8 cellular contexts compared by ENCODE assay signal in the genomic region with DNA sequence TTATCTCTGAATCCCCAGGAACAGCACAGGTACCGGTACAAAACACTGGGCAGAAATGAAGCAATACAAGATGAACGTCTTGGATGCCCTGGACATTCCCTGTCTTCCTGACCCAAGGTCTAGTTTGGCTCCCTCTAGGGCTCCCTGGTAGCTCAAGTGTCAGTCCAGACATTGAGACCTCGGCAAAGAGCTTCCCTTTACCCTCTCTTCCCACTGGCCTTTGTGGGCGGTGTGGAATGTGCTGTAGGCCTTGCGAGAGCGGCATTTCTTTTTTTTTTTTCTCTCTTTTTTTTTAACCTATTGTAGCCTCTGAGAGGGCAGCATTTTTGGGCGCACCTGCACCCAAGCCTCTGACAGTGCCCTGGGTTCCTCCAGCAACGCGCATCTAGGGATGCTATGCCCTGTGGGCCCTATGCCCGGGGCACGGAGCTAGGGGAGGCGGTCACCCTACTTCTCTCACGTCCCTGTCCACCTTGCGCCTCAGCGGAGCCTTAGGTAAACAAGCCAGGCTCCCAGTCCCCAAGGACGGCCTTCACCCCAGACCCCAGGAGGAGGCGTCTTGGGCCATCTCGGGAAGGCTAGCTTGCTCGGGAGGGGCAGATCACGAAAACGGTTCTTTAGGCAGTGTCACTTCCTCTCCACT. TPM values are rescaled to one million over a fixed set of nuclear protein-coding genes. Genes with fewer than 3 reads are reported as not detected.
DNase-seq lines count a peak whose midpoint lies in the region; ATAC-seq, FAIRE-seq and TF ChIP-seq lines count a peak whose summit lies in the region.

No MANE protein-coding gene starts in this region.

- H3K4me1 ChIP-seq in A549 (peaks cover 26% of the 10 kb centered on the region), HAP-1 (peaks cover 18% of the 10 kb centered on the region), adrenal gland (replicated peaks in 1 of 2) (peaks cover 37 to 80% of the 10 kb centered on the region in 2 donors), suprapubic skin (peaks cover 79% of the 10 kb centered on the region)

- TF ChIP-seq POLR2A in A549 (IDR thresholded peaks at IDR 0.05; ENCODE audit: low read length), result no peak
- no peak for TF ChIP-seq POLR2A in adrenal gland (IDR thresholded peaks at IDR 0.05)
- TF ChIP-seq POLR2A in suprapubic skin (IDR thresholded peaks at IDR 0.05), result no peak

- in situ Hi-C loops in HAP-1 (cut with MboI; ENCODE audit: low sequenced_read_pairs), result no loop called here

- CTCF ChIA-PET in A549 (lab: Yijun Ruan, JAX), result interaction anchor here (0.5 to 3.8 kb wide), 11 partner anchors 9 to 878 kb away, joined by 3 to 17 read pairs (median 4); no protein-coding TSS in a partner anchor

- TF ChIP-seq CTCF in A549 (IDR thresholded peaks at IDR 0.05), result no peak
- TF ChIP-seq CTCF in adrenal gland (IDR thresholded peaks at IDR 0.05), result no peak
- no peak for TF ChIP-seq CTCF in suprapubic skin (IDR thresholded peaks at IDR 0.05)

- intact Hi-C loops in adrenal gland (cut with DNase I), result no loop called here

- no peaks in the 10 kb centered on the region for H3K27me3 ChIP-seq in HAP-1 (ENCODE audit: low read depth)
- no peaks in the 10 kb centered on the region for H3K27me3 ChIP-seq in adrenal gland
- no peaks in the 10 kb centered on the region for H3K27me3 ChIP-seq in suprapubic skin

- DNase-seq in A549 (ENCODE audit: low read depth in 1 of 2, low spot score in 1 of 2), result peak in 1 of 2 experiments; percentile 23
- no peak for DNase-seq in HAP-1 (ENCODE audit: low spot score in 2 of 2)
- DNase-seq in adrenal gland, result no peak
- DNase-seq in islet precursor cell, result peak; percentile 88
- DNase-seq in suprapubic skin (ENCODE audit: low spot score in 2 of 2), result no peak
- DNase-seq in OCI-M1 (lab: John Stamatoyannopoulos, UW), result no peak
- DNase-seq in kidney glomerular epithelial cell (lab: John Stamatoyannopoulos, UW), result no peak

- peak overlapping the region; percentile 88 to 94 for H3K27ac ChIP-seq in A549
- peak overlapping the region in 4 of 5 donors; percentile 87 to 99 (median 98) for H3K27ac ChIP-seq in adrenal gland
- H3K27ac ChIP-seq in suprapubic skin, result peak overlapping the region; percentile 95

- WGBS in A549 (ENCODE audit: missing lambda C conversion rate), result 85% methylated on average over 19 of the region's 21 CpGs
- WGBS in adrenal gland, 4 donors, result 31 to 55% (median 41%) methylated on average over 7 to 21 of the region's 21 CpGs
- WGBS in suprapubic skin, result 39% methylated on average over 15 of the region's 21 CpGs

- no peak for FAIRE-seq in A549 (lab: Jason Lieb, UNC)

- H3K9me3 ChIP-seq in A549 (no peaks in the 10 kb centered on the region), HAP-1 (no peaks in the 10 kb centered on the region), adrenal gland (replicated peaks in 1 of 3) (no peaks in the 10 kb centered on the region), suprapubic skin (no peaks in the 10 kb centered on the region)

- no peak for TF ChIP-seq RAD21 in A549 (conservative IDR thresholded peaks at IDR 0.05 in 1 of 2, IDR thresholded peaks at IDR 0.05 in 1 of 2)

- ATAC-seq in A549, result peak in 1 of 2 experiments; percentile 16; a peak in 3 of 6 replicates
- ATAC-seq in HG02973 (IDR thresholded peaks at IDR 0.05; ENCODE audit: unreplicated experiment), result no peak

- H3K4me2 ChIP-seq in A549, result peak overlapping the region; percentile 70

- TF ChIP-seq EP300 in A549 (IDR thresholded peaks at IDR 0.05) (no peak), suprapubic skin (IDR thresholded peaks at IDR 0.05) (no peak)

- H3K4me3 ChIP-seq in A549 (peak overlapping the region; percentile 96; the same call in 2 of the 3 replicates), HAP-1 (peak overlapping the region; percentile 49; the same call in 1 of the 2 replicates), adrenal gland (peak overlapping the region in 1 of 4 donors; percentile 88), suprapubic skin (peak overlapping the region; percentile 84)

- H3K36me3 ChIP-seq in HAP-1 (replicated peaks) (peaks cover 3% of the 10 kb centered on the region; the same call in 1 of the 2 replicates), adrenal gland (replicated peaks in 1 of 2) (no peaks in the 10 kb centered on the region), suprapubic skin (peaks cover under 1% of the 10 kb centered on the region)

- POLR2A ChIA-PET in A549 (lab: Yijun Ruan, JAX), result interaction anchor here (1.7 to 2.0 kb wide), 3 partner anchors 10 to 61 kb away, joined by 7 to 20 read pairs (median 9); partner anchors contain the start of genes DDX28 and DUS2

TF ChIP-seq in A549, 52 proteins besides CTCF, POLR2A, EP300 and RAD21:
- no peak for TF ChIP-seq GATA3 (IDR thresholded peaks at IDR 0.05; ENCODE audit: borderline replicate concordance)
- no peak for TF ChIP-seq ZFP36 (IDR thresholded peaks at IDR 0.05; ENCODE audit: borderline replicate concordance, partially characterized antibody)
- TF ChIP-seq BHLHE40 (IDR thresholded peaks at IDR 0.05; ENCODE audit: low read depth, low read length), result no peak
- no peak for TF ChIP-seq PHF8 (IDR thresholded peaks at IDR 0.05; ENCODE audit: borderline replicate concordance, low read depth)
- TF ChIP-seq, protein P1, sequence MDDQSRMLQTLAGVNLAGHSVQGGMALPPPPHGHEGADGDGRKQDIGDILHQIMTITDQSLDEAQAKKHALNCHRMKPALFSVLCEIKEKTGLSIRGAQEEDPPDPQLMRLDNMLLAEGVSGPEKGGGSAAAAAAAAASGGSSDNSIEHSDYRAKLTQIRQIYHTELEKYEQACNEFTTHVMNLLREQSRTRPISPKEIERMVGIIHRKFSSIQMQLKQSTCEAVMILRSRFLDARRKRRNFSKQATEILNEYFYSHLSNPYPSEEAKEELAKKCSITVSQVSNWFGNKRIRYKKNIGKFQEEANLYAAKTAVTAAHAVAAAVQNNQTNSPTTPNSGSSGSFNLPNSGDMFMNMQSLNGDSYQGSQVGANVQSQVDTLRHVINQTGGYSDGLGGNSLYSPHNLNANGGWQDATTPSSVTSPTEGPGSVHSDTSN (IDR thresholded peaks at IDR 0.05), result no peak
- no peak for TF ChIP-seq NFE2L2 (conservative IDR thresholded peaks at IDR 0.05; ENCODE audit: low read length)
- no peak for TF ChIP-seq MAFK (IDR thresholded peaks at IDR 0.05; ENCODE audit: partially characterized antibody)
- TF ChIP-seq RFX5 (IDR thresholded peaks at IDR 0.05), result no peak
- no peak for TF ChIP-seq SREBF2 (IDR thresholded peaks at IDR 0.05)
- TF ChIP-seq CBX2 (IDR thresholded peaks at IDR 0.05; ENCODE audit: borderline replicate concordance, low read depth), result no peak
- TF ChIP-seq JUN (IDR thresholded peaks at IDR 0.05), result no peak
TF ChIP-seq in A549: peak in this region for 0.

RNA-seq across cellular contexts. Expression of gene NFATC3, which starts 1.2 kb away (rescaled TPM):
- 23.9 and 32.4 TPM in 2 replicates for polyA plus RNA-seq in A549 (2011; rRNA removed)
- polyA plus RNA-seq in A549 (2012; cell fraction: cytosol; rRNA removed), result 8.1 and 10.9 TPM in 2 replicates
- polyA plus RNA-seq in A549 (2012; cell fraction: nucleus; rRNA removed), result 8.2 and 8.5 TPM in 2 replicates
- 11.8 to 13.3 TPM (median 12.5 TPM) in 3 replicates for polyA plus RNA-seq in A549 (2017; fragmentation: RNase III; extraction: RNeasy Plus Mini Kit Qiagen cat#74134 plus additional on column Dnase treatment)
- 60.5 and 64.5 TPM in 2 replicates for polyA minus RNA-seq in A549 (2011; rRNA and poly(A)+ RNA removed)
- 10 to 100 TPM; 26.6 to 81.2 (median 37.7) TPM for total RNA-seq in adrenal gland
- polyA plus RNA-seq in adrenal gland, result 10 to 100 TPM in 2 of 3 donors, 1 to 10 TPM in 1; 6.6 to 20.3 (median 11.6) TPM
- total RNA-seq in suprapubic skin, result 10 to 100 TPM; 32.7 to 58.1 (median 36.9) TPM
